Comparison of ENCODE assay signal across 24 cellular contexts in genomic region chr2:46353509-46353908, GRCh38. TPM values are rescaled to one million over a fixed set of nuclear protein-coding genes. Genes with fewer than 3 reads are reported as not detected.
DNase-seq lines count a peak whose midpoint lies in the region; ATAC-seq and TF ChIP-seq lines count a peak whose summit lies in the region.
"Had no signal": no experiment of that assay in that cellular context is flagged by ENCODE, and none has a peak within 500 bp of the region (broad histone marks: within the 10 kb centered on the region; RNA-seq: fewer than 3 reads in every experiment).

No MANE protein-coding gene starts in this region.

- peaks cover 88% of the 10 kb centered on the region for H3K4me1 Mint-ChIP-seq in activated CD4-positive, alpha-beta T cell treated with anti-CD3 and anti-CD28 coated beads, Interleukin-2, amount 10 ng/mL, durations not matched to agents 7 days and 5 days
- H3K4me1 Mint-ChIP-seq: mesothelial cell of epicardium had no signal

- peaks cover 0 to 19% (median 0%) of the 10 kb centered on the region in 11 experiments; a peak in 9 of 22 replicates for H3K9me3 ChIP-seq in BLaER1 treated with 17β-estradiol and CSF1 and Interleukin-3, amounts not matched to agents 10 nM and 100 nM (replicated peaks in 1 of 11)
- H3K9me3 ChIP-seq in Loucy (ENCODE audit: insufficient read depth, low read depth, low read length): no peaks in the 10 kb centered on the region
- H3K9me3 ChIP-seq: gastrocnemius medialis, stomach, thyroid gland had no signal

- H3K27ac ChIP-seq in BLaER1 treated with 17β-estradiol and CSF1 and Interleukin-3, amounts not matched to agents 10 nM and 100 nM: 0 out of 22 replicates have a peak overlapping the region, but pooled peaks of 1 of the 11 experiments have one; percentile 70
- H3K27ac ChIP-seq: RWPE1 had no signal

- no peaks in the 10 kb centered on the region for H4K20me1 ChIP-seq in BLaER1 treated with 17β-estradiol and CSF1 and Interleukin-3, amounts not matched to agents 10 nM and 100 nM
- H4K20me1 ChIP-seq in Loucy (ENCODE audit: insufficient read depth, low read length, poor library complexity, severe bottlenecking): no peaks in the 10 kb centered on the region

- H3K36me3 ChIP-seq in BLaER1 treated with 17β-estradiol and CSF1 and Interleukin-3, amounts not matched to agents 10 nM and 100 nM: peaks cover 0 to 58% (median 0%) of the 10 kb centered on the region in 11 experiments; a peak in 6 of 22 replicates
- H3K36me3 ChIP-seq in Loucy (ENCODE audit: insufficient read depth, low read length): peaks cover 25% of the 10 kb centered on the region; the same call in 1 of the 2 replicates

- no peak overlapping the region for H3K4me3 Mint-ChIP-seq in activated CD4-positive, alpha-beta T cell treated with anti-CD3 and anti-CD28 coated beads, Interleukin-2, amount 10 ng/mL, durations not matched to agents 7 days and 5 days
- H3K4me3 Mint-ChIP-seq: activated naive CD8-positive, alpha-beta T cell treated with anti-CD3 and anti-CD28 coated beads, Interleukin-2, amount 50 U/mL, for 24 hours; mesothelial cell of epicardium; natural killer cell treated with Interleukin-12 subunit alpha and Interleukin-12 subunit beta and Interleukin-15 and Interleukin-18, amount 100 ng/mL, for 72 hours had no signal

- no peaks in the 10 kb centered on the region for H3K27me3 ChIP-seq in BLaER1 treated with 17β-estradiol and CSF1 and Interleukin-3, amounts not matched to agents 10 nM and 100 nM
- no peaks in the 10 kb centered on the region for H3K27me3 ChIP-seq in Loucy (ENCODE audit: insufficient read depth, low read length, poor library complexity, severe bottlenecking)
- H3K27me3 ChIP-seq: gastrocnemius medialis, stomach, thyroid gland had no signal

- H3K27ac Mint-ChIP-seq in activated CD4-positive, alpha-beta T cell treated with anti-CD3 and anti-CD28 coated beads, Interleukin-2, amount 10 ng/mL, durations not matched to agents 7 days and 5 days: peak overlapping the region; percentile 95
- H3K27ac Mint-ChIP-seq: activated T-helper 2 cell treated with anti-CD3 and anti-CD28 coated beads, Interferon-gamma antibody, Interleukin-2, Interleukin-4, amounts not matched to agents 10 μg/mL and 5 μg/mL and 100 μg/mL, durations not matched to agents 14 hours and 24 hours and 36 hours; mesothelial cell of epicardium had no signal

- peak overlapping the region in 3 of 10 experiments; percentile 49 to 59 (median 56); a peak in 4 of 20 replicates for H3K4me3 ChIP-seq in BLaER1 treated with 17β-estradiol and CSF1 and Interleukin-3, amounts not matched to agents 10 nM and 100 nM
- peak overlapping the region; percentile 69 for H3K4me3 ChIP-seq in Loucy (ENCODE audit: low read length, poor library complexity, severe bottlenecking)
- H3K4me3 ChIP-seq: gastrocnemius medialis, skin epidermis, stomach, thyroid gland had no signal

- TF ChIP-seq CTCF in Loucy (conservative IDR thresholded peaks at IDR 0.05; ENCODE audit: low read length): no peak

- peaks cover 22% of the 10 kb centered on the region for H3F3A ChIP-seq in Loucy (ENCODE audit: low read depth)

- peak overlapping the region in 3 of 11 experiments; percentile 60 to 67 (median 61); a peak in 1 of 22 replicates for H3K9ac ChIP-seq in BLaER1 treated with 17β-estradiol and CSF1 and Interleukin-3, amounts not matched to agents 10 nM and 100 nM
- peak overlapping the region; percentile 71 for H3K9ac ChIP-seq in Loucy (ENCODE audit: low read depth, low read length, poor library complexity, severe bottlenecking)

- ATAC-seq in HG02610 (IDR thresholded peaks at IDR 0.05; ENCODE audit: unreplicated experiment): no peak
- ATAC-seq: activated naive CD8-positive, alpha-beta T cell treated with anti-CD3 and anti-CD28 coated beads, Interleukin-2, amount 50 U/mL, for 24 hours; natural killer cell treated with Interleukin-12 subunit alpha and Interleukin-12 subunit beta and Interleukin-15 and Interleukin-18, amount 100 ng/mL, for 72 hours had no signal

- H3K4me2 ChIP-seq in BLaER1 treated with 17β-estradiol and CSF1 and Interleukin-3, amounts not matched to agents 10 nM and 100 nM: peak overlapping the region; percentile 90 to 99 (median 93)
- H3K4me2 ChIP-seq in Loucy (ENCODE audit: low read depth, low read length, poor library complexity, severe bottlenecking): peak overlapping the region; percentile 74

- DNase-seq in activated CD4-positive, alpha-beta T cell treated with anti-CD3 and anti-CD28 coated beads, Interleukin-2, amount 10 ng/mL, durations not matched to agents 7 days and 5 days: no peak
- no peak for DNase-seq in activated CD4-positive, alpha-beta T cell treated with anti-CD3 and anti-CD28 coated beads for 1 hour
- DNase-seq in head of caudate nucleus (peak in 36 of 42 donors; percentile 33 to 86 (median 61)), Kasumi-1 (lab: John Stamatoyannopoulos, UW) (no peak), NCI-H524 treated with DMSO at 0.1 percent for 48 hours (lab: John Stamatoyannopoulos, UW) (no peak)
- DNase-seq: activated CD4-positive, alpha-beta T cell treated with anti-CD3 and anti-CD28 coated beads, Interleukin-2, amount 50 U/mL, for 1 hour; activated naive CD8-positive, alpha-beta T cell treated with anti-CD3 and anti-CD28 coated beads, Interleukin-2, amount 50 U/mL, for 24 hours; COR-L47; DND-41; gastrocnemius medialis; NCI-H1436; NCI-H446; stimulated activated CD4-positive, alpha-beta T cell treated with anti-CD3 and anti-CD28 coated beads, Interleukin-1b, Interleukin-23, amount 100 ng/mL, for 48 hours; stimulated activated CD8-positive, alpha-beta memory T cell treated with anti-CD3 and anti-CD28 coated beads, Interleukin-4, amount 100 ng/mL, for 48 hours; stomach; thyroid gland had no signal

- H3K9me2 ChIP-seq in Loucy (replicated peaks; ENCODE audit: low read depth, low read length): no peaks in the 10 kb centered on the region

- POLR2A ChIA-PET in activated CD4-positive, alpha-beta T cell treated with anti-CD3 and anti-CD28 coated beads, Interleukin-2, amount 10 ng/mL, durations not matched to agents 7 days and 5 days (lab: Charles Lee): no interaction called here

- peaks cover 11% of the 10 kb centered on the region; the same call in 1 of the 2 replicates for H3K79me2 ChIP-seq in Loucy (ENCODE audit: insufficient read depth, low read length)

- no peak overlapping the region for H2AFZ ChIP-seq in Loucy (ENCODE audit: low read length)

- peaks cover 12% of the 10 kb centered on the region for H3K36me3 Mint-ChIP-seq in activated CD4-positive, alpha-beta T cell treated with anti-CD3 and anti-CD28 coated beads, Interleukin-2, amount 10 ng/mL, durations not matched to agents 7 days and 5 days (ENCODE audit: low read depth)
- H3K36me3 Mint-ChIP-seq: mesothelial cell of epicardium; natural killer cell treated with Interleukin-12 subunit alpha and Interleukin-12 subunit beta and Interleukin-15 and Interleukin-18, amount 100 ng/mL, for 72 hours had no signal

- no peaks in the 10 kb centered on the region for H3K9me3 Mint-ChIP-seq in activated CD4-positive, alpha-beta T cell treated with anti-CD3 and anti-CD28 coated beads, Interleukin-2, amount 10 ng/mL, durations not matched to agents 7 days and 5 days
- H3K9me3 Mint-ChIP-seq: activated naive CD8-positive, alpha-beta T cell treated with anti-CD3 and anti-CD28 coated beads, Interleukin-2, amount 50 U/mL, for 24 hours; mesothelial cell of epicardium; natural killer cell treated with Interleukin-12 subunit alpha and Interleukin-12 subunit beta and Interleukin-15 and Interleukin-18, amount 100 ng/mL, for 72 hours had no signal

- peaks cover 45 to 100% (median 92%) of the 10 kb centered on the region in 10 experiments for H3K4me1 ChIP-seq in BLaER1 treated with 17β-estradiol and CSF1 and Interleukin-3, amounts not matched to agents 10 nM and 100 nM
- H3K4me1 ChIP-seq in Loucy (ENCODE audit: insufficient read depth, low read length, poor library complexity, severe bottlenecking): peaks cover 84% of the 10 kb centered on the region

- intact Hi-C loops in head of caudate nucleus (cut with DNase I): no loop called here

- H3K27me3 Mint-ChIP-seq in activated CD4-positive, alpha-beta T cell treated with anti-CD3 and anti-CD28 coated beads, Interleukin-2, amount 10 ng/mL, durations not matched to agents 7 days and 5 days: no peaks in the 10 kb centered on the region
- H3K27me3 Mint-ChIP-seq: activated naive CD8-positive, alpha-beta T cell treated with anti-CD3 and anti-CD28 coated beads, Interleukin-2, amount 50 U/mL, for 24 hours; natural killer cell treated with Interleukin-12 subunit alpha and Interleukin-12 subunit beta and Interleukin-15 and Interleukin-18, amount 100 ng/mL, for 72 hours had no signal

- CTCF ChIA-PET in activated CD4-positive, alpha-beta T cell treated with anti-CD3 and anti-CD28 coated beads, Interleukin-2, amount 10 ng/mL, durations not matched to agents 7 days and 5 days (lab: Charles Lee): no interaction called here

RNA-seq across cellular contexts. Expression of gene EPAS1, which starts 56.3 kb away (rescaled TPM):
- 1 to 10 TPM; 6.9 to 7.9 TPM for total RNA-seq in activated CD4-positive, alpha-beta T cell treated with anti-CD3 and anti-CD28 coated beads, Interleukin-2, amount 10 ng/mL, durations not matched to agents 7 days and 5 days

Comparison
In these comparisons a context has a peak if more than half of its experiments do, and no peak if none do; other contexts are left out.
1. DNase-seq: peak in head of caudate nucleus (36 of 42); none in activated CD4-positive, alpha-beta T cell treated with anti-CD3 and anti-CD28 coated beads, Interleukin-2, amount 10 ng/mL, durations not matched to agents 7 days and 5 days (single experiment), activated CD4-positive, alpha-beta T cell treated with anti-CD3 and anti-CD28 coated beads for 1 hour (single experiment), Kasumi-1 (0 of 2) and NCI-H524 treated with DMSO at 0.1 percent for 48 hours (single experiment).